In genomic region chr19:12782174-12782423, GRCh38 we compare ENCODE assay signal across 8 cellular contexts.
DNase-seq lines count a peak whose midpoint lies in the region; ATAC-seq and TF ChIP-seq lines count a peak whose summit lies in the region.

No MANE protein-coding gene starts in this region.

- peak; percentile 4 for ATAC-seq in HG03135 (IDR thresholded peaks at IDR 0.05; ENCODE audit: unreplicated experiment)
- ATAC-seq in GM21723 (IDR thresholded peaks at IDR 0.05; ENCODE audit: unreplicated experiment) = no peak

- peak overlapping the region; percentile 67 for H3K9ac ChIP-seq in mucosa of stomach (ENCODE audit: low read length)

- TF ChIP-seq CTCF in AG09309 (IDR thresholded peaks at IDR 0.05; ENCODE audit: control insufficient read depth, insufficient read depth, low read depth, low read length, missing control alignments) = no peak
- TF ChIP-seq CTCF in cardiac fibroblast (IDR thresholded peaks at IDR 0.05; ENCODE audit: low read depth, low read length) = no peak

- no peak for DNase-seq in AG09309 (ENCODE audit: low read depth)
- DNase-seq in cardiac fibroblast (ENCODE audit: low read depth in 2 of 2) = no peak
- DNase-seq in epidermal melanocyte (ENCODE audit: insufficient read length, low spot score) = no peak
- DNase-seq in germinal center (ENCODE audit: low spot score) = no peak
- DNase-seq in stimulated activated CD4-positive, alpha-beta T cell treated with anti-CD3 and anti-CD28 coated beads, Interleukin-4, amount 100 ng/mL, for 24 hours = no peak

- H3K36me3 ChIP-seq in mucosa of stomach (ENCODE audit: control insufficient read depth, insufficient read depth, low read length) = no peaks in the 10 kb centered on the region

- H3K27me3 ChIP-seq in mucosa of stomach (ENCODE audit: control insufficient read depth, insufficient read depth, low read length) = no peaks in the 10 kb centered on the region

- H3K4me1 ChIP-seq in mucosa of stomach (ENCODE audit: control insufficient read depth, insufficient read depth, low read length) = peaks cover 76% of the 10 kb centered on the region

- H3K9me3 ChIP-seq in mucosa of stomach (ENCODE audit: control insufficient read depth, low read length) = no peaks in the 10 kb centered on the region

- peak overlapping the region; percentile 44 for H3K4me3 ChIP-seq in AG09309 (ENCODE audit: control insufficient read depth, low read depth, low read length)
- H3K4me3 ChIP-seq in cardiac fibroblast (replicated peaks in 1 of 2; ENCODE audit: low read depth in 2 of 2, low read length in 2 of 2) = peak overlapping the region; percentile 6 to 45
- H3K4me3 ChIP-seq in mucosa of stomach (ENCODE audit: low read length) = no peak overlapping the region
